25 cellular contexts compared by ENCODE assay signal in the genomic region with DNA sequence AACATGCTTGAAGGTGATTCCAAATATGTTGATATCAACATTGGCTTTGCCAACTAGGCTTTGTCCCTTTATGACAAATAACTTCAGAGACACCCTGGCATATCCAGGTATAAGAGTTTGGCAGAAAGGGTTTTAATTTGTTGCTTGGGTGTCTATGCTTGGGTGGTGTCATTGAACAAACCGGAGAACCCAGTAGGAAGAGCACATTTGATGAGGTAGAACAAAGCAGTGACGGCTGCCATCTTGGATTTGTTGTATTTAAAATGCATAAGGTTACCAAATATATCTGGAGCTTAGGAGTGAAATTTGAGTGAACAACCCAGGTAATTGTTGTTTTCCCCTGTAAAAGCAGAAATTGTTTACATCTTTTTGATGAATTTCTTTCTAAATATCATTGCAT.
DNase-seq lines count a peak whose midpoint lies in the region; TF ChIP-seq lines count a peak whose summit lies in the region.
"Had no signal": no experiment of that assay in that cellular context is flagged by ENCODE, and none has a peak within 500 bp of the region (broad histone marks: within the 10 kb centered on the region; RNA-seq: fewer than 3 reads in every experiment).

No MANE protein-coding gene starts in this region.

- POLR2A ChIA-PET in PC-9 (lab: Charles Lee; ENCODE audit: unreplicated experiment), result no interaction called here

- H3K14ac ChIP-seq in mesenchymal stem cell (ENCODE audit: low read length in 2 of 2), result no peak overlapping the region

- peak overlapping the region; percentile 48 for H3K27ac Mint-ChIP-seq in activated naive CD4-positive, alpha-beta T cell treated with anti-CD3 and anti-CD28 coated beads, Interleukin-2, amount 50 U/mL, for 24 hours

- H2AK5ac ChIP-seq in mesenchymal stem cell (ENCODE audit: low read length, severe bottlenecking), result no peak overlapping the region

- H2BK12ac ChIP-seq in mesenchymal stem cell (ENCODE audit: low read length in 2 of 2), result no peak overlapping the region

- H2BK5ac ChIP-seq in mesenchymal stem cell (ENCODE audit: low read depth, low read length, poor library complexity, severe bottlenecking), result no peak overlapping the region

- WGBS in smooth muscle cell (ENCODE audit: low lambda C conversion rate), result 100% methylated on average over 2 of the region's 2 CpGs
- WGBS in mesenchymal stem cell, result 94% methylated on average over 2 of the region's 2 CpGs

- H3K4me3 ChIP-seq in PC-9 (no peak overlapping the region; the same call in 1 of the 2 replicates), brain microvascular endothelial cell (ENCODE audit: low read depth, low read length) (no peak overlapping the region), smooth muscle cell (no peak overlapping the region), mesenchymal stem cell (ENCODE audit: insufficient read depth in 1 of 2, low read depth in 1 of 2, low read length in 2 of 2) (no peak overlapping the region)
- H3K4me3 ChIP-seq: BLaER1, heart right ventricle, vagina had no signal

- no peaks in the 10 kb centered on the region for H3K27me3 Mint-ChIP-seq in activated naive CD4-positive, alpha-beta T cell treated with anti-CD3 and anti-CD28 coated beads, Interleukin-2, amount 50 U/mL, for 24 hours

- H3K27ac ChIP-seq in PC-9 (peak overlapping the region; percentile 100), brain microvascular endothelial cell (peak overlapping the region; percentile 100), smooth muscle cell (ENCODE audit: low read depth) (peak overlapping the region; percentile 99), mesenchymal stem cell (ENCODE audit: low read length, poor library complexity, severe bottlenecking) (no peak overlapping the region)
- H3K27ac ChIP-seq: BLaER1, vagina had no signal

- H3K79me1 ChIP-seq in mesenchymal stem cell (replicated peaks; ENCODE audit: low read length, poor library complexity, severe bottlenecking), result no peaks in the 10 kb centered on the region

- no peaks in the 10 kb centered on the region for H3K79me2 ChIP-seq in PC-9 (ENCODE audit: low read depth)
- no peaks in the 10 kb centered on the region for H3K79me2 ChIP-seq in smooth muscle cell (ENCODE audit: low read depth)

- no peak overlapping the region for H4K8ac ChIP-seq in mesenchymal stem cell (ENCODE audit: low read length)

- H3F3A ChIP-seq in PC-9 (ENCODE audit: insufficient read depth, low read depth) (peaks cover 31% of the 10 kb centered on the region), smooth muscle cell (ENCODE audit: low read depth) (peaks cover 7% of the 10 kb centered on the region)

- CTCF ChIA-PET in PC-9 (lab: Charles Lee), result interaction anchor here (0.6 kb wide), 1 partner anchor 447 kb away, joined by 4 read pairs; no protein-coding TSS in a partner anchor

- no TSS peak for BruUV-seq in PC-9 (replicated peaks; lab: Mats Ljungman, UMichigan)

- H3K4me1 Mint-ChIP-seq in activated naive CD4-positive, alpha-beta T cell treated with anti-CD3 and anti-CD28 coated beads, Interleukin-2, amount 50 U/mL, for 24 hours, result peaks cover 69% of the 10 kb centered on the region

- H3K9ac ChIP-seq in smooth muscle cell (ENCODE audit: low read depth) (no peak overlapping the region), mesenchymal stem cell (ENCODE audit: low read length) (no peak overlapping the region)
- H3K9ac ChIP-seq: BLaER1 had no signal

- peaks cover 27% of the 10 kb centered on the region for H3K9me3 Mint-ChIP-seq in activated naive CD4-positive, alpha-beta T cell treated with anti-CD3 and anti-CD28 coated beads, Interleukin-2, amount 50 U/mL, for 24 hours

- no peak overlapping the region for H3K18ac ChIP-seq in mesenchymal stem cell (ENCODE audit: low read depth in 1 of 2, low read length in 2 of 2)

- H4K91ac ChIP-seq in mesenchymal stem cell (ENCODE audit: low read length), result no peak overlapping the region

- H3K4me3 Mint-ChIP-seq in activated naive CD4-positive, alpha-beta T cell treated with anti-CD3 and anti-CD28 coated beads, Interleukin-2, amount 50 U/mL, for 24 hours, result no peak overlapping the region

- H2BK15ac ChIP-seq in mesenchymal stem cell (ENCODE audit: low read depth, poor library complexity, severe bottlenecking), result no peak overlapping the region

- in situ Hi-C loops in brain microvascular endothelial cell (cut with HindIII; ENCODE audit: low pct_ligation_motif_present, low sequenced_read_pairs), result no loop called here

- H3K4me2 ChIP-seq in PC-9, result peak overlapping the region; percentile 74
- H3K4me2 ChIP-seq in smooth muscle cell, result no peak overlapping the region
- H3K4me2 ChIP-seq in mesenchymal stem cell (ENCODE audit: low read length, poor library complexity, severe bottlenecking), result no peak overlapping the region
- H3K4me2 ChIP-seq: BLaER1 had no signal

- no peak overlapping the region for H3K23ac ChIP-seq in mesenchymal stem cell (ENCODE audit: low read length in 2 of 2)

- DNase-seq in activated naive CD4-positive, alpha-beta T cell treated with anti-CD3 and anti-CD28 coated beads, Interleukin-2, amount 50 U/mL, for 16 hours, result no peak
- DNase-seq in PC-9, result no peak
- DNase-seq in brain microvascular endothelial cell, result no peak
- no peak for DNase-seq in smooth muscle cell (lab: John Stamatoyannopoulos, UW; ENCODE audit: unreplicated experiment)
- no peak for DNase-seq in mesenchymal stem cell
- DNase-seq in SKM-1 treated with dmso at 0.1 percent for 144 hours (lab: John Stamatoyannopoulos, UW; ENCODE audit: unreplicated experiment), result no peak
- DNase-seq in DMS114 treated with DMSO at 0.1 percent for 48 hours (lab: John Stamatoyannopoulos, UW; ENCODE audit: unreplicated experiment), result no peak
- DNase-seq: activated CD4-positive, alpha-beta T cell treated with anti-CD3 and anti-CD28 coated beads, Interleukin-2, amount 50 U/mL, for 48 hours; activated T-cell treated with anti-CD3 and anti-CD28 coated beads for 4 hours; COR-L47; DMS79 treated with DMSO at 0.1 percent for 48 hours; foreskin fibroblast; GOT3; heart right ventricle; left cardiac atrium; NCI-H1048; NCI-H187; NCI-H526 treated with DMSO at 0.1 percent for 48 hours; occipital lobe; RPMI8226; small intestine; stimulated activated CD4-positive, alpha-beta T cell treated with anti-CD3 and anti-CD28 coated beads, Interleukin-2, amount 100 ng/mL, for 24 hours had no signal

- H2AFZ ChIP-seq in PC-9 (no peak overlapping the region), smooth muscle cell (ENCODE audit: low read depth) (no peak overlapping the region), mesenchymal stem cell (ENCODE audit: low read depth, low read length) (no peak overlapping the region)

- peaks cover 7% of the 10 kb centered on the region for H3K36me3 Mint-ChIP-seq in activated naive CD4-positive, alpha-beta T cell treated with anti-CD3 and anti-CD28 coated beads, Interleukin-2, amount 50 U/mL, for 24 hours

- no peak for TF ChIP-seq CTCF in PC-9 (conservative IDR thresholded peaks at IDR 0.05)
- no peak for TF ChIP-seq CTCF in brain microvascular endothelial cell (IDR thresholded peaks at IDR 0.05; ENCODE audit: low read depth, low read length, missing control alignments)
- no peak for TF ChIP-seq CTCF in smooth muscle cell (IDR thresholded peaks at IDR 0.05; ENCODE audit: borderline replicate concordance, insufficient read depth, poor library complexity, severe bottlenecking)

- intact Hi-C loops in PC-9 (cut with micrococcal nuclease; ENCODE audit: unreplicated experiment), result loop anchor here (10.0 kb wide), 1 partner anchor 703 kb away; no protein-coding TSS in a partner anchor

- H3K4ac ChIP-seq in mesenchymal stem cell (ENCODE audit: low read depth in 1 of 2, low read length in 2 of 2), result no peak overlapping the region

- peaks cover 33% of the 10 kb centered on the region for H3K4me1 ChIP-seq in PC-9 (replicated peaks; ENCODE audit: insufficient read depth)
- H3K4me1 ChIP-seq in smooth muscle cell (ENCODE audit: low read depth), result peaks cover 5% of the 10 kb centered on the region
- peaks cover 6% of the 10 kb centered on the region for H3K4me1 ChIP-seq in mesenchymal stem cell (ENCODE audit: control insufficient read depth, insufficient read depth, low read depth, low read length)

- H2BK120ac ChIP-seq in mesenchymal stem cell (ENCODE audit: low read depth, low read length), result no peak overlapping the region

- no peaks in the 10 kb centered on the region for H3K27me3 ChIP-seq in PC-9 (ENCODE audit: insufficient read depth, low read depth)
- no peaks in the 10 kb centered on the region for H3K27me3 ChIP-seq in brain microvascular endothelial cell (replicated peaks)
- H3K27me3 ChIP-seq in smooth muscle cell (ENCODE audit: low read depth), result no peaks in the 10 kb centered on the region
- H3K27me3 ChIP-seq in mesenchymal stem cell (ENCODE audit: control insufficient read depth in 1 of 2, insufficient read depth in 1 of 2, low read length in 2 of 2), result no peaks in the 10 kb centered on the region
- H3K27me3 ChIP-seq: BLaER1, heart right ventricle, vagina had no signal

- H3K9me3 ChIP-seq in PC-9 (ENCODE audit: insufficient read depth, low read depth), result peaks cover 5% of the 10 kb centered on the region; the same call in 1 of the 2 replicates
- no peaks in the 10 kb centered on the region for H3K9me3 ChIP-seq in smooth muscle cell (replicated peaks; ENCODE audit: low read depth)
- no peaks in the 10 kb centered on the region for H3K9me3 ChIP-seq in mesenchymal stem cell (ENCODE audit: control insufficient read depth, low read length)
- H3K9me3 ChIP-seq: heart right ventricle, vagina had no signal

- no peaks in the 10 kb centered on the region for H3K36me3 ChIP-seq in PC-9 (ENCODE audit: low read depth)
- no peaks in the 10 kb centered on the region for H3K36me3 ChIP-seq in brain microvascular endothelial cell (replicated peaks)
- H3K36me3 ChIP-seq in smooth muscle cell (ENCODE audit: low read depth), result no peaks in the 10 kb centered on the region
- H3K36me3 ChIP-seq in mesenchymal stem cell (ENCODE audit: control insufficient read depth in 1 of 2, insufficient read depth in 2 of 2, low read depth in 1 of 2, low read length in 2 of 2), result no peaks in the 10 kb centered on the region
- H3K36me3 ChIP-seq: BLaER1, heart right ventricle, vagina had no signal

- no peaks in the 10 kb centered on the region for H4K20me1 ChIP-seq in PC-9 (ENCODE audit: insufficient read depth)
- H4K20me1 ChIP-seq in smooth muscle cell (ENCODE audit: low read depth), result no peaks in the 10 kb centered on the region
- H4K20me1 ChIP-seq: BLaER1 had no signal

- no peaks in the 10 kb centered on the region for H3K9me2 ChIP-seq in PC-9 (ENCODE audit: insufficient read depth)
